Comparison of ENCODE assay signal across 20 cellular contexts in genomic region chr9:107016383-107016782, GRCh38.
"Had no signal": no experiment of that assay in that cellular context is flagged by ENCODE, and none has a peak within 500 bp of the region (broad histone marks: within the 10 kb centered on the region; RNA-seq: fewer than 3 reads in every experiment).

No MANE protein-coding gene starts in this region.

- H3K27me3 ChIP-seq: colonic mucosa, esophagus muscularis mucosa, hepatocyte had no signal

- H3K4me3 ChIP-seq: colonic mucosa, esophagus muscularis mucosa, hepatocyte, left ventricle myocardium inferior, skin epidermis had no signal

- H3K4me1 Mint-ChIP-seq: activated CD4-positive, alpha-beta T cell treated with anti-CD3 and anti-CD28 coated beads, Interleukin-2, amount 10 ng/mL, durations not matched to agents 7 days and 5 days had no signal

- H3K27me3 Mint-ChIP-seq: activated CD4-positive, alpha-beta T cell treated with anti-CD3 and anti-CD28 coated beads, Interleukin-2, amount 10 ng/mL, durations not matched to agents 7 days and 5 days had no signal

- H3K36me3 Mint-ChIP-seq: activated naive CD8-positive, alpha-beta T cell had no signal

- H3K4me3 Mint-ChIP-seq: activated CD4-positive, alpha-beta T cell treated with anti-CD3 and anti-CD28 coated beads, Interleukin-2, amount 10 ng/mL, durations not matched to agents 7 days and 5 days; activated naive CD8-positive, alpha-beta T cell; nephron had no signal

- H3K9me3 ChIP-seq: colonic mucosa, esophagus muscularis mucosa had no signal

- H3K4me1 ChIP-seq: colonic mucosa had no signal

- ATAC-seq: right cardiac atrium; stimulated activated naive CD8-positive, alpha-beta T cell treated with anti-CD3 and anti-CD28 coated beads, Interleukin-15, Interleukin-2, amounts not matched to agents 100 U/mL and 50 U/mL, for 24 hours had no signal

- H3K27ac Mint-ChIP-seq: activated CD4-positive, alpha-beta T cell treated with anti-CD3 and anti-CD28 coated beads, Interleukin-2, amount 10 ng/mL, durations not matched to agents 7 days and 5 days; activated naive CD8-positive, alpha-beta T cell; nephron; progenitor cell of endocrine pancreas had no signal

- DNase-seq: activated CD4-positive, alpha-beta T cell treated with anti-CD3 and anti-CD28 coated beads, Interleukin-2, amount 10 ng/mL, durations not matched to agents 7 days and 5 days; activated CD8-positive, alpha-beta memory T cell treated with anti-CD3 and anti-CD28 coated beads, Interleukin-2, amount 50 U/mL, for 48 hours; activated gamma-delta T cell treated with Interleukin-2 at 50 U/mL for 16 hours; amniotic stem cell; central memory CD4-positive, alpha-beta T cell; colonic mucosa; islet precursor cell; left ventricle myocardium inferior; mesendoderm; right cardiac atrium; stimulated activated CD4-positive, alpha-beta T cell treated with anti-CD3 and anti-CD28 coated beads, Interleukin-15, amount 100 ng/mL, for 24 hours; stimulated activated CD4-positive, alpha-beta T cell treated with anti-CD3 and anti-CD28 coated beads, Interleukin-4, amount 100 ng/mL, for 1 hour; stimulated activated naive CD8-positive, alpha-beta T cell treated with anti-CD3 and anti-CD28 coated beads, Interleukin-15, Interleukin-2, amounts not matched to agents 100 U/mL and 50 U/mL, for 24 hours; T-helper 9 cell had no signal

- H3K27ac ChIP-seq: colonic mucosa, esophagus muscularis mucosa, hepatocyte, left ventricle myocardium inferior, skin epidermis had no signal
